ENCODE assay signal across 27 cellular contexts in genomic region chr7:13797545-13797944, GRCh38.
"Had no signal": no experiment of that assay in that cellular context is flagged by ENCODE, and none has a peak within 500 bp of the region (broad histone marks: within the 10 kb centered on the region; RNA-seq: fewer than 3 reads in every experiment).

No MANE protein-coding gene starts in this region.

- H3K27ac Mint-ChIP-seq: activated CD4-positive, alpha-beta memory T cell treated with anti-CD3 and anti-CD28 coated beads, Interleukin-2, amount 10 ng/mL, durations not matched to agents 7 days and 5 days; activated CD4-positive, alpha-beta T cell treated with anti-CD3 and anti-CD28 coated beads, Interleukin-2, amount 10 ng/mL, durations not matched to agents 24 days and 14 days; activated CD8-positive, alpha-beta memory T cell treated with anti-CD3 and anti-CD28 coated beads, Interleukin-2, amount 10 ng/mL, durations not matched to agents 7 days and 5 days; activated naive CD4-positive, alpha-beta T cell treated with anti-CD3 and anti-CD28 coated beads, Interleukin-2, amount 50 U/mL, for 24 hours; effector memory CD8-positive, alpha-beta T cell; nephron; stimulated activated naive CD8-positive, alpha-beta T cell treated with anti-CD3 and anti-CD28 coated beads, Interleukin-15, Interleukin-2, amounts not matched to agents 100 ng/mL and 50 ng/mL, for 24 hours; T-helper 1 cell treated with Interleukin-12 subunit alpha and Interleukin-12 subunit beta and Interleukin-4 antibody, amounts not matched to agents 30 μg/mL and 1 μg/mL, for 36 hours had no signal

- H3K27me3 ChIP-seq: brain microvascular endothelial cell, dorsolateral prefrontal cortex, esophagus squamous epithelium, thyroid gland, upper lobe of right lung had no signal

- H3K9ac ChIP-seq: parathyroid adenoma had no signal

- DNase-seq: activated CD4-positive, alpha-beta memory T cell treated with anti-CD3 and anti-CD28 coated beads, Interleukin-2, amount 10 ng/mL, durations not matched to agents 7 days and 5 days; activated CD4-positive, alpha-beta T cell treated with anti-CD3 and anti-CD28 coated beads, Interleukin-2, amount 10 ng/mL, durations not matched to agents 24 days and 14 days; activated CD8-positive, alpha-beta memory T cell treated with anti-CD3 and anti-CD28 coated beads, Interleukin-2, amount 10 ng/mL, durations not matched to agents 7 days and 5 days; activated effector memory CD4-positive, alpha-beta T cell treated with anti-CD3 and anti-CD28 coated beads, Interleukin-2, amount 50 U/mL, for 16 hours; activated T-cell treated with anti-CD3 and anti-CD28 coated beads for 4 hours; anterior cingulate cortex; brain microvascular endothelial cell; central memory CD4-positive, alpha-beta T cell; dorsolateral prefrontal cortex; effector memory CD8-positive, alpha-beta T cell; esophagus squamous epithelium; left ventricle myocardium superior; mammary epithelial cell; right cardiac atrium; stimulated activated CD4-positive, alpha-beta T cell treated with anti-CD3 and anti-CD28 coated beads, Interleukin-12 subunit alpha, Interleukin-12 subunit beta, amount 100 ng/mL, for 4 hours; stimulated activated CD4-positive, alpha-beta T cell treated with anti-CD3 and anti-CD28 coated beads, Interleukin-4, amount 100 ng/mL, for 4 hours; substantia nigra; T1000; thyroid gland; upper lobe of right lung had no signal

- H3K4me3 ChIP-seq: dorsolateral prefrontal cortex, esophagus squamous epithelium, thyroid gland, upper lobe of right lung had no signal

- H3K27ac ChIP-seq: brain microvascular endothelial cell, dorsolateral prefrontal cortex, esophagus squamous epithelium, parathyroid adenoma, thyroid gland, upper lobe of right lung had no signal

- H3K9me3 ChIP-seq: esophagus squamous epithelium, thyroid gland, upper lobe of right lung had no signal

- H3K4me1 ChIP-seq: esophagus squamous epithelium, parathyroid adenoma, thyroid gland, upper lobe of right lung had no signal

- ATAC-seq: activated CD4-positive, CD25-positive, alpha-beta regulatory T cell treated with anti-CD3 and anti-CD28 coated beads, Interleukin-2, amount 50 U/mL, for 24 hours; activated CD8-positive, alpha-beta memory T cell treated with anti-CD3 and anti-CD28 coated beads, Interleukin-2, amount 10 ng/mL, durations not matched to agents 7 days and 5 days; effector memory CD8-positive, alpha-beta T cell; left ventricle myocardium superior; right cardiac atrium; upper lobe of right lung had no signal

- H3K4me1 Mint-ChIP-seq: activated CD4-positive, alpha-beta memory T cell treated with anti-CD3 and anti-CD28 coated beads, Interleukin-2, amount 10 ng/mL, durations not matched to agents 7 days and 5 days; activated CD4-positive, alpha-beta T cell treated with anti-CD3 and anti-CD28 coated beads, Interleukin-2, amount 10 ng/mL, durations not matched to agents 24 days and 14 days; activated naive CD4-positive, alpha-beta T cell treated with anti-CD3 and anti-CD28 coated beads, Interleukin-2, amount 50 U/mL, for 24 hours; nephron had no signal

- H2AFZ ChIP-seq: parathyroid adenoma had no signal

- H3K79me2 ChIP-seq: parathyroid adenoma had no signal

- FAIRE-seq: colon had no signal

- H3K4me3 Mint-ChIP-seq: activated CD4-positive, alpha-beta memory T cell treated with anti-CD3 and anti-CD28 coated beads, Interleukin-2, amount 10 ng/mL, durations not matched to agents 7 days and 5 days; activated CD4-positive, alpha-beta T cell treated with anti-CD3 and anti-CD28 coated beads, Interleukin-2, amount 10 ng/mL, durations not matched to agents 24 days and 14 days; activated CD8-positive, alpha-beta memory T cell treated with anti-CD3 and anti-CD28 coated beads, Interleukin-2, amount 10 ng/mL, durations not matched to agents 7 days and 5 days; activated naive CD4-positive, alpha-beta T cell treated with anti-CD3 and anti-CD28 coated beads, Interleukin-2, amount 50 U/mL, for 24 hours; effector memory CD8-positive, alpha-beta T cell; nephron; stimulated activated naive CD8-positive, alpha-beta T cell treated with anti-CD3 and anti-CD28 coated beads, Interleukin-15, Interleukin-2, amounts not matched to agents 100 ng/mL and 50 ng/mL, for 24 hours; T-helper 1 cell treated with Interleukin-12 subunit alpha and Interleukin-12 subunit beta and Interleukin-4 antibody, amounts not matched to agents 30 μg/mL and 1 μg/mL, for 36 hours had no signal

- H3K9me3 Mint-ChIP-seq: activated CD4-positive, alpha-beta memory T cell treated with anti-CD3 and anti-CD28 coated beads, Interleukin-2, amount 10 ng/mL, durations not matched to agents 7 days and 5 days; activated CD4-positive, alpha-beta T cell treated with anti-CD3 and anti-CD28 coated beads, Interleukin-2, amount 10 ng/mL, durations not matched to agents 24 days and 14 days; effector memory CD8-positive, alpha-beta T cell; nephron; T-helper 1 cell treated with Interleukin-12 subunit alpha and Interleukin-12 subunit beta and Interleukin-4 antibody, amounts not matched to agents 30 μg/mL and 1 μg/mL, for 36 hours had no signal

- H3K27me3 Mint-ChIP-seq: activated CD4-positive, alpha-beta memory T cell treated with anti-CD3 and anti-CD28 coated beads, Interleukin-2, amount 10 ng/mL, durations not matched to agents 7 days and 5 days; activated CD4-positive, alpha-beta T cell treated with anti-CD3 and anti-CD28 coated beads, Interleukin-2, amount 10 ng/mL, durations not matched to agents 24 days and 14 days; activated CD8-positive, alpha-beta memory T cell treated with anti-CD3 and anti-CD28 coated beads, Interleukin-2, amount 10 ng/mL, durations not matched to agents 7 days and 5 days; activated naive CD4-positive, alpha-beta T cell treated with anti-CD3 and anti-CD28 coated beads, Interleukin-2, amount 50 U/mL, for 24 hours; effector memory CD8-positive, alpha-beta T cell; stimulated activated naive CD8-positive, alpha-beta T cell treated with anti-CD3 and anti-CD28 coated beads, Interleukin-15, Interleukin-2, amounts not matched to agents 100 ng/mL and 50 ng/mL, for 24 hours had no signal

- H3K36me3 ChIP-seq: brain microvascular endothelial cell, esophagus squamous epithelium, thyroid gland, upper lobe of right lung had no signal

- H3K36me3 Mint-ChIP-seq: activated CD8-positive, alpha-beta memory T cell treated with anti-CD3 and anti-CD28 coated beads, Interleukin-2, amount 10 ng/mL, durations not matched to agents 7 days and 5 days; activated naive CD4-positive, alpha-beta T cell treated with anti-CD3 and anti-CD28 coated beads, Interleukin-2, amount 50 U/mL, for 24 hours had no signal
